Comparison of ENCODE assay signal across 3 cellular contexts in genomic region chr7:4045975-4046374, GRCh38.
"Had no signal": no experiment of that assay in that cellular context is flagged by ENCODE, and none has a peak within 500 bp of the region (broad histone marks: within the 10 kb centered on the region; RNA-seq: fewer than 3 reads in every experiment).

No MANE protein-coding gene starts in this region.

- H3K4me3 ChIP-seq: GM12878 had no signal

- ATAC-seq: GM12878 had no signal

- DNase-seq: GDM1, GF-D8 had no signal
